In genomic region chr9:127741831-127742434, GRCh38 we compare ENCODE assay signal across 1 cellular context.
TF ChIP-seq lines count a peak whose summit lies in the region.

No MANE protein-coding gene starts in this region.

TF ChIP-seq in K562, 482 proteins besides CTCF, POLR2A, EP300 and RAD21 (continued from another document):
- TF ChIP-seq ZNF512 (tag; IDR thresholded peaks at IDR 0.05) (no peak), ZNF445 (CRISPR knock-in tag; IDR thresholded peaks at IDR 0.05; ENCODE audit: low read depth) (no peak), GABPB1 (CRISPR knock-in tag; IDR thresholded peaks at IDR 0.05) (no peak), EP400 (IDR thresholded peaks at IDR 0.05) (no peak), RHOXF2B (CRISPR knock-in tag; conservative IDR thresholded peaks at IDR 0.05) (no peak), YY1 (IDR thresholded peaks at IDR 0.05; ENCODE audit: borderline replicate concordance in 1 of 3, control insufficient read depth in 1 of 3, extremely low read depth in 1 of 3, insufficient read depth in 3 of 3, insufficient read length in 1 of 3, insufficient replicate concordance in 2 of 3, low read depth in 1 of 3, low read length in 2 of 3) (no peak), CLOCK (CRISPR knock-in tag; IDR thresholded peaks at IDR 0.05; ENCODE audit: borderline replicate concordance) (no peak), PPARD (CRISPR knock-in tag; IDR thresholded peaks at IDR 0.05) (no peak), TOE1 (IDR thresholded peaks at IDR 0.05; ENCODE audit: borderline replicate concordance) (0 out of 2 replicates have a peak, but pooled peaks have one; percentile 33), TOE1 (CRISPR knock-in tag; IDR thresholded peaks at IDR 0.05; ENCODE audit: borderline replicate concordance, low read depth) (no peak), MAFF (IDR thresholded peaks at IDR 0.05; ENCODE audit: low read length) (peak; percentile 37; the same call in 1 of the 2 replicates), SPI1 (IDR thresholded peaks at IDR 0.05; ENCODE audit: borderline replicate concordance, low read depth, low read length) (no peak), MAFG (tag; conservative IDR thresholded peaks at IDR 0.05) (peak; percentile 90), SNRNP70 (optimal IDR thresholded peaks at IDR 0.05; ENCODE audit: low read depth, low read length) (no peak), ZBTB12 (CRISPR knock-in tag; IDR thresholded peaks at IDR 0.05) (no peak), ZNF507 (tag; conservative IDR thresholded peaks at IDR 0.05) (no peak), SMAD3 (CRISPR knock-in tag; conservative IDR thresholded peaks at IDR 0.05) (no peak), SUPT5H (IDR thresholded peaks at IDR 0.05) (no peak), HNRNPH1 (optimal IDR thresholded peaks at IDR 0.05; ENCODE audit: low read depth, low read length) (no peak)
